In genomic region chr20:51385941-51386530, GRCh38 we compare ENCODE assay signal across 9 cellular contexts.
A peak's percentile ranks its signal among the peaks of the same experiment; 100 is the strongest.
DNase-seq lines count a peak whose midpoint lies in the region; ATAC-seq and TF ChIP-seq lines count a peak whose summit lies in the region.
"Had no signal": no experiment of that assay in that cellular context is flagged by ENCODE, and none has a peak within 500 bp of the region (broad histone marks: within the 10 kb centered on the region; RNA-seq: fewer than 3 reads in every experiment).

No MANE protein-coding gene starts in this region.

- no peaks in the 10 kb centered on the region for H4K20me1 ChIP-seq in fibroblast of lung (ENCODE audit: control insufficient read depth, extremely low read depth, insufficient read depth, low read length)
- H4K20me1 ChIP-seq: BLaER1 had no signal

- no peak overlapping the region for H3K4me2 ChIP-seq in fibroblast of lung (ENCODE audit: extremely low read depth, insufficient read depth, low read length)
- H3K4me2 ChIP-seq: BLaER1 had no signal

- DNase-seq in NCI-H146 (lab: John Stamatoyannopoulos, UW) (peak; percentile 24), NCI-H146 treated with DMSO at 0.1 percent for 48 hours (lab: John Stamatoyannopoulos, UW; ENCODE audit: unreplicated experiment) (no peak), HuH-7.5 (ENCODE audit: low spot score) (peak; percentile 72), fibroblast of lung (ENCODE audit: low read depth in 2 of 2) (peak; percentile 32 to 55), retinal pigment epithelial cell (ENCODE audit: low read depth) (no peak)

- peaks cover 3% of the 10 kb centered on the region for H3K27me3 ChIP-seq in fibroblast of lung (ENCODE audit: control insufficient read depth, insufficient read depth, low read length)
- H3K27me3 ChIP-seq: BLaER1 had no signal

- ATAC-seq in GM18870 (IDR thresholded peaks at IDR 0.05; ENCODE audit: unreplicated experiment) (no peak), GM18907 (IDR thresholded peaks at IDR 0.05; ENCODE audit: unreplicated experiment) (no peak)

- no peaks in the 10 kb centered on the region for H3K9me3 ChIP-seq in fibroblast of lung (ENCODE audit: control insufficient read depth, insufficient read depth, low read depth, low read length)

- H3K4me3 ChIP-seq in WI38 (ENCODE audit: low read depth, low read length) (no peak overlapping the region), fibroblast of lung (replicated peaks in 1 of 4; ENCODE audit: control extremely low read depth in 1 of 4, insufficient read depth in 1 of 4, low read depth in 3 of 4, low read length in 4 of 4) (no peak overlapping the region), retinal pigment epithelial cell (ENCODE audit: low read length) (no peak overlapping the region)
- H3K4me3 ChIP-seq: BLaER1 had no signal

- H3K27ac ChIP-seq in fibroblast of lung (ENCODE audit: insufficient read depth, low read length) = no peak overlapping the region
- H3K27ac ChIP-seq: BLaER1 had no signal

- no peaks in the 10 kb centered on the region for H3K79me2 ChIP-seq in fibroblast of lung (ENCODE audit: control insufficient read depth, insufficient read depth, low read length)

- H3K9ac ChIP-seq in fibroblast of lung (ENCODE audit: insufficient read depth, low read length) = no peak overlapping the region
- H3K9ac ChIP-seq: BLaER1 had no signal

- TF ChIP-seq CTCF in WI38 (IDR thresholded peaks at IDR 0.05; ENCODE audit: low read depth, low read length) (peak; percentile 57), fibroblast of lung (conservative IDR thresholded peaks at IDR 0.05 in 1 of 2, IDR thresholded peaks at IDR 0.05 in 1 of 2; ENCODE audit: low read depth in 1 of 2, low read length in 2 of 2) (peak; percentile 61 to 76), retinal pigment epithelial cell (conservative IDR thresholded peaks at IDR 0.05; ENCODE audit: low read depth, low read length) (peak; percentile 80)

- peaks cover 2% of the 10 kb centered on the region for H3K4me1 ChIP-seq in fibroblast of lung (ENCODE audit: control insufficient read depth, extremely low read depth, insufficient read depth, low read length)

- no peaks in the 10 kb centered on the region for H3K36me3 ChIP-seq in fibroblast of lung (ENCODE audit: control insufficient read depth, insufficient read depth, low read length)

- H2AFZ ChIP-seq in fibroblast of lung (ENCODE audit: low read length) = no peak overlapping the region

Comparison
In these comparisons a context has a peak if more than half of its experiments do, and no peak if none do; other contexts are left out.
1. DNase-seq: peak in NCI-H146 (single experiment), HuH-7.5 (single experiment) and fibroblast of lung (2 of 2); none in NCI-H146 treated with DMSO at 0.1 percent for 48 hours (single experiment) and retinal pigment epithelial cell (single experiment).
2. Peak in every context shown above with its lines, with median percentiles within 50 percentile points of each other: CTCF ChIP-seq.